In the genomic region with DNA sequence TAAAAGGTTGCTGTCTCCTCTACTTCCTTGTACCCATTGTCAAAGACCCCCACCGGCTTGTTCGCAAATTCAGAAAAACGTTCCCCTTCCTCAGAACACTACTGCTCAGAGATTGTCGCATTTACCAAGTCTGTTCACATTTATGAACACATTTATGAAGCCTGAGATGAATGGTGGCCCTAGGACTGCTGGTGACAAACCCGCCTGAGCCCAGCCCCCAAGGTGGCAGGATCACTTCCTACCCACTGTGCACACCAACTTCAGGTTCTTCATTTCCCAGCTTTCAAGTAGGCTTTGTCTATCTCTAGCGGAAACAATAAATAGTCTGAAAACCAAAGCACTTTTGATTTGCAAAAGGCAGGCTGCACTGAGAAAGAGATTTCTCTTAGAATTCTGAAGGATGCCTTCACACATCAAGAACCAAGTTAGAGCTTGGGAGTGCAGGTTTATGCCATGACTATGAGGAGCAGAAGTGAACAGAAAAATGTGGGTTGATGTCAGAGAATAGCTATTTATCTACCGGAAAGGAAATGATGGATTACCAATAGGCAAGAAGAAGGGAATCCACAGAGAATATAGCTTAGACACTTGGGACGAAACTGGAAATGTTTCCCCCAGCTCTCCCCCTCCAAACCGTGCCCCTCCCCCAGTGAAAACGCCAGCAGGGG, we compare ENCODE assay signal across 12 cellular contexts.
DNase-seq lines count a peak whose midpoint lies in the region; ATAC-seq and TF ChIP-seq lines count a peak whose summit lies in the region.
"Had no signal": no experiment of that assay in that cellular context is flagged by ENCODE, and none has a peak within 500 bp of the region (broad histone marks: within the 10 kb centered on the region; RNA-seq: fewer than 3 reads in every experiment).

No MANE protein-coding gene starts in this region.

- H3K4me3 Mint-ChIP-seq in activated naive CD4-positive, alpha-beta T cell treated with anti-CD3 and anti-CD28 coated beads for 36 hours = peak overlapping the region; percentile 3
- H3K4me3 Mint-ChIP-seq in activated CD8-positive, alpha-beta T cell treated with anti-CD3 and anti-CD28 coated beads for 36 hours = peak overlapping the region; percentile 48
- no peak overlapping the region for H3K4me3 Mint-ChIP-seq in endodermal cell
- H3K4me3 Mint-ChIP-seq in stimulated activated naive CD8-positive, alpha-beta T cell treated with anti-CD3 and anti-CD28 coated beads, Interleukin-15, Interleukin-2, amounts not matched to agents 100 ng/mL and 50 ng/mL, for 24 hours = peak overlapping the region; percentile 54

- no peak overlapping the region for H3K27ac ChIP-seq in endodermal cell (ENCODE audit: low read depth, low read length)
- no peak overlapping the region for H3K27ac ChIP-seq in RWPE1
- H3K27ac ChIP-seq: WERI-Rb-1 had no signal

- peak overlapping the region; percentile 75 for H3K27ac Mint-ChIP-seq in activated naive CD4-positive, alpha-beta T cell treated with anti-CD3 and anti-CD28 coated beads for 36 hours
- H3K27ac Mint-ChIP-seq in activated CD8-positive, alpha-beta T cell treated with anti-CD3 and anti-CD28 coated beads for 36 hours = peak overlapping the region; percentile 95
- no peak overlapping the region for H3K27ac Mint-ChIP-seq in endodermal cell
- peak overlapping the region; percentile 96 for H3K27ac Mint-ChIP-seq in stimulated activated naive CD8-positive, alpha-beta T cell treated with anti-CD3 and anti-CD28 coated beads, Interleukin-15, Interleukin-2, amounts not matched to agents 100 ng/mL and 50 ng/mL, for 24 hours

- CTCF ChIA-PET in activated naive CD4-positive, alpha-beta T cell treated with anti-CD3 and anti-CD28 coated beads for 36 hours (lab: Charles Lee) = interaction anchor here (0.6 to 1.1 kb wide), 3 partner anchors 27 to 82 kb away, joined by 3 read pairs; no protein-coding TSS in a partner anchor
- CTCF ChIA-PET in activated CD8-positive, alpha-beta T cell treated with anti-CD3 and anti-CD28 coated beads for 36 hours (lab: Charles Lee) = interaction anchor here (0.8 to 1.2 kb wide), 2 partner anchors 15 to 17 kb away, joined by 3 read pairs; no protein-coding TSS in a partner anchor
- CTCF ChIA-PET in RWPE1 (lab: Yijun Ruan, JAX) = interaction anchor here (0.6 kb wide), 1 partner anchor 697 kb away, joined by 8 read pairs; no protein-coding TSS in a partner anchor

- no peak overlapping the region for H3K9ac ChIP-seq in endodermal cell (ENCODE audit: extremely low read depth, low read length, poor library complexity, severe bottlenecking)

- peaks cover 14% of the 10 kb centered on the region for H3K4me1 ChIP-seq in endodermal cell (ENCODE audit: control insufficient read depth, insufficient read depth, low read length)

- ATAC-seq in activated CD8-positive, alpha-beta T cell treated with anti-CD3 and anti-CD28 coated beads for 36 hours = no peak
- ATAC-seq in Right ventricle myocardium superior (ENCODE audit: poor library complexity) (no peak), HG02610 (IDR thresholded peaks at IDR 0.05; ENCODE audit: unreplicated experiment) (no peak)
- ATAC-seq: HCT116 had no signal

- no peaks in the 10 kb centered on the region for H3K36me3 Mint-ChIP-seq in activated naive CD4-positive, alpha-beta T cell treated with anti-CD3 and anti-CD28 coated beads for 36 hours (ENCODE audit: low read depth)
- H3K36me3 Mint-ChIP-seq in activated CD8-positive, alpha-beta T cell treated with anti-CD3 and anti-CD28 coated beads for 36 hours (ENCODE audit: low read depth) = no peaks in the 10 kb centered on the region
- no peaks in the 10 kb centered on the region for H3K36me3 Mint-ChIP-seq in endodermal cell (ENCODE audit: low read depth)
- no peaks in the 10 kb centered on the region for H3K36me3 Mint-ChIP-seq in stimulated activated naive CD8-positive, alpha-beta T cell treated with anti-CD3 and anti-CD28 coated beads, Interleukin-15, Interleukin-2, amounts not matched to agents 100 ng/mL and 50 ng/mL, for 24 hours (ENCODE audit: low read depth)

- no peaks in the 10 kb centered on the region for H3K36me3 ChIP-seq in endodermal cell (ENCODE audit: control insufficient read depth, insufficient read depth, low read length)
- H3K36me3 ChIP-seq: WERI-Rb-1 had no signal

- DNase-seq in activated naive CD4-positive, alpha-beta T cell treated with anti-CD3 and anti-CD28 coated beads for 36 hours = peak; percentile 68
- no peak for DNase-seq in activated naive CD4-positive, alpha-beta T cell treated with Interleukin-2 at 50 U/mL for 16 hours
- peak; percentile 46 for DNase-seq in activated CD8-positive, alpha-beta T cell treated with anti-CD3 and anti-CD28 coated beads for 36 hours
- DNase-seq in endodermal cell (no peak), RWPE1 (ENCODE audit: low spot score) (no peak), Right ventricle myocardium superior (no peak)
- DNase-seq: stimulated activated CD4-positive, alpha-beta T cell treated with anti-CD3 and anti-CD28 coated beads, Interleukin-1b, Interleukin-23, amount 100 ng/mL, for 48 hours had no signal

- peak overlapping the region; percentile 41 for H3K4me3 ChIP-seq in endodermal cell (ENCODE audit: low read length)

- intact Hi-C loops in activated naive CD4-positive, alpha-beta T cell treated with anti-CD3 and anti-CD28 coated beads for 36 hours (cut with micrococcal nuclease) = loop anchor here (2.0 to 5.0 kb wide), 2 partner anchors 155 to 656 kb away; no protein-coding TSS in a partner anchor
- intact Hi-C loops in activated CD8-positive, alpha-beta T cell treated with anti-CD3 and anti-CD28 coated beads for 36 hours (cut with micrococcal nuclease) = loop anchor here (2.0 kb wide), 1 partner anchor 45 kb away; no protein-coding TSS in a partner anchor
- intact Hi-C loops in Right ventricle myocardium superior (cut with DNase I) = no loop called here

- TF ChIP-seq CTCF in activated CD8-positive, alpha-beta T cell treated with anti-CD3 and anti-CD28 coated beads for 36 hours (IDR thresholded peaks at IDR 0.05) = no peak
- TF ChIP-seq CTCF in endodermal cell (conservative IDR thresholded peaks at IDR 0.05) (no peak), RWPE1 (conservative IDR thresholded peaks at IDR 0.05; ENCODE audit: low read depth) (no peak)

- WGBS in endodermal cell (ENCODE audit: insufficient coverage in 1 of 2, insufficient read length in 1 of 2), 2 experiments = 73 to 94% methylated on average over 3 to 10 of the region's 10 CpGs

- no peaks in the 10 kb centered on the region for H3K27me3 ChIP-seq in endodermal cell (ENCODE audit: control insufficient read depth, insufficient read depth, low read length, poor library complexity, severe bottlenecking)

- H3K9me3 ChIP-seq in endodermal cell (ENCODE audit: control insufficient read depth, low read length) = no peaks in the 10 kb centered on the region

- no peaks in the 10 kb centered on the region for H3K27me3 Mint-ChIP-seq in activated naive CD4-positive, alpha-beta T cell treated with anti-CD3 and anti-CD28 coated beads for 36 hours (ENCODE audit: low read depth)
- no peaks in the 10 kb centered on the region for H3K27me3 Mint-ChIP-seq in activated CD8-positive, alpha-beta T cell treated with anti-CD3 and anti-CD28 coated beads for 36 hours
- peaks cover 3% of the 10 kb centered on the region for H3K27me3 Mint-ChIP-seq in endodermal cell (ENCODE audit: insufficient read depth)
- H3K27me3 Mint-ChIP-seq in stimulated activated naive CD8-positive, alpha-beta T cell treated with anti-CD3 and anti-CD28 coated beads, Interleukin-15, Interleukin-2, amounts not matched to agents 100 ng/mL and 50 ng/mL, for 24 hours = no peaks in the 10 kb centered on the region
- H3K27me3 Mint-ChIP-seq: progenitor cell of endocrine pancreas had no signal

- H3K4me1 Mint-ChIP-seq in activated naive CD4-positive, alpha-beta T cell treated with anti-CD3 and anti-CD28 coated beads for 36 hours (ENCODE audit: low read depth) = peaks cover 62% of the 10 kb centered on the region
- peaks cover 61% of the 10 kb centered on the region for H3K4me1 Mint-ChIP-seq in activated CD8-positive, alpha-beta T cell treated with anti-CD3 and anti-CD28 coated beads for 36 hours (ENCODE audit: low read depth)
- peaks cover 35% of the 10 kb centered on the region for H3K4me1 Mint-ChIP-seq in endodermal cell
- peaks cover 71% of the 10 kb centered on the region for H3K4me1 Mint-ChIP-seq in stimulated activated naive CD8-positive, alpha-beta T cell treated with anti-CD3 and anti-CD28 coated beads, Interleukin-15, Interleukin-2, amounts not matched to agents 100 ng/mL and 50 ng/mL, for 24 hours (ENCODE audit: low read depth)

- POLR2A ChIA-PET in activated CD8-positive, alpha-beta T cell treated with anti-CD3 and anti-CD28 coated beads for 36 hours (lab: Charles Lee) = interaction anchor here (0.8 to 1.1 kb wide), 2 partner anchors 15 to 318 kb away, joined by 3 to 4 read pairs; no protein-coding TSS in a partner anchor
- POLR2A ChIA-PET in RWPE1 (lab: Yijun Ruan, JAX; ENCODE audit: low non-redundant PET) = no interaction called here

- H3K9me3 Mint-ChIP-seq in activated naive CD4-positive, alpha-beta T cell treated with anti-CD3 and anti-CD28 coated beads for 36 hours = no peaks in the 10 kb centered on the region
- H3K9me3 Mint-ChIP-seq in activated CD8-positive, alpha-beta T cell treated with anti-CD3 and anti-CD28 coated beads for 36 hours = no peaks in the 10 kb centered on the region
- no peaks in the 10 kb centered on the region for H3K9me3 Mint-ChIP-seq in endodermal cell
- peaks cover 6% of the 10 kb centered on the region for H3K9me3 Mint-ChIP-seq in stimulated activated naive CD8-positive, alpha-beta T cell treated with anti-CD3 and anti-CD28 coated beads, Interleukin-15, Interleukin-2, amounts not matched to agents 100 ng/mL and 50 ng/mL, for 24 hours

Comparison
In these comparisons a context has a peak if more than half of its experiments do, and no peak if none do; other contexts are left out.
1. DNase-seq: peak in activated naive CD4-positive, alpha-beta T cell treated with anti-CD3 and anti-CD28 coated beads for 36 hours (single experiment) and activated CD8-positive, alpha-beta T cell treated with anti-CD3 and anti-CD28 coated beads for 36 hours (single experiment); none in activated naive CD4-positive, alpha-beta T cell treated with Interleukin-2 at 50 U/mL for 16 hours (single experiment), endodermal cell (single experiment), RWPE1 (single experiment) and Right ventricle myocardium superior (single experiment).